ENCODE assay signal across 6 cellular contexts in the genomic region with DNA sequence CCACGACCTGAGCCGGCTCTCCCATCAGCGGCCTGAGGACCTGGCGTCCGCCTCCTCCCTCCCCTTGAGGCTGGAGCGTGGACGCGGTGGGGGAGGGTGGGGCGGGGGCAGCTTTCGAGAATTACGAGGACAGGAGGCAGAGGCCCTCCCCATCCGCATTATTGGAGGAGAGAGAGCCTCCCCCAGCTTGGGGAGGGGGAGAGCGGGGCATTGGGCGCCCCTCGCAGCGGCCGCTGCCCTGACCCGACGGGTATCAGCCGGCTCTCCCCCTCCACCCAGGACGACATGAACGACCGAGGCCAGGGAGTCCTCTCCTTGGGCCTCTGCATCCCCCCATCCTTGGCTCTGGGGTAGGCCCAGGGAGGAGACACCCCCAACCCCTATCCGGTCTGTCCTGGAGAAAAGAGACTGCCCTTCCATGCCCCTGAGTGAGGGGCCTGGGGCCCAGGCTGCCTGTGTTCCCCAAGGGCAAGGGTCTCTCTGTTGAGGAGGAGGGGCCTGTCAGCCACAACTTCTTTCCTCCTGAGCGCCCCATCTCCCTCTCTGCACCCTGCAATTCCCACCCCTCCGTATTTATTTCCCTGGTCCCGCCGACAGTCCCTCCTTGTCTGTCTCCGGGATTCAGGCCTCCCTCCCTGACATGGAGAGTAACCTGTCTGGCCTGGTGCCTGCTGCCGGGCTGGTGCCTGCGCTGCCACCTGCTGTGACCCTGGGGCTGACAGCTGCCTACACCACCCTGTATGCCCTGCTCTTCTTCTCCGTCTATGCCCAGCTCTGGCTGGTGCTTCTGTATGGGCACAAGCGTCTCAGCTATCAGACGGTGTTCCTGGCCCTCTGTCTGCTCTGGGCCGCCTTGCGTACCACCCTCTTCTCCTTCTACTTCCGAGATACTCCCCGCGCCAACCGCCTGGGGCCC.
DNase-seq lines count a peak whose midpoint lies in the region; ATAC-seq and TF ChIP-seq lines count a peak whose summit lies in the region.

No MANE protein-coding gene starts in this region.

- peak overlapping the region; percentile 98 for H3K27ac ChIP-seq in neutrophil

- in situ Hi-C loops in KBM-7 (cut with MboI; ENCODE audit: low pct_unique_long_range_greater_than_20kb, low sequenced_read_pairs) = no loop called here

- TF ChIP-seq POLR2A in NB4 (IDR thresholded peaks at IDR 0.05; ENCODE audit: extremely low read depth, insufficient read length) = no peak

- H3K36me3 ChIP-seq in neutrophil = peaks cover 7% of the 10 kb centered on the region

- H3K9me3 ChIP-seq in neutrophil = no peaks in the 10 kb centered on the region

- peaks cover 20 to 29% of the 10 kb centered on the region in 2 experiments for H3K4me1 ChIP-seq in neutrophil (ENCODE audit: control insufficient read depth in 1 of 2, insufficient read depth in 1 of 2, low read depth in 1 of 2, low read length in 1 of 2)

- peak; percentile 23 for DNase-seq in DMS 273 treated with DMSO at 0.1 percent for 48 hours (lab: John Stamatoyannopoulos, UW)
- peak; percentile 42 for DNase-seq in NB4 (ENCODE audit: low read depth)
- no peak for DNase-seq in cardiac fibroblast (ENCODE audit: low read depth in 2 of 2)
- no peak for DNase-seq in KBM-7

- H3K27me3 ChIP-seq in neutrophil = peaks cover 21% of the 10 kb centered on the region

- ATAC-seq in GM19463 (IDR thresholded peaks at IDR 0.05; ENCODE audit: unreplicated experiment) = no peak

- H3K4me3 ChIP-seq in NB4 (ENCODE audit: low read depth, low read length) = peak overlapping the region; percentile 42
- H3K4me3 ChIP-seq in cardiac fibroblast (replicated peaks in 1 of 2; ENCODE audit: low read depth in 2 of 2, low read length in 2 of 2) = peak overlapping the region; percentile 68 to 80
- H3K4me3 ChIP-seq in neutrophil (ENCODE audit: low read depth in 1 of 2, low read length in 1 of 2) = peak overlapping the region; percentile 86 to 93

- TF ChIP-seq CTCF in NB4 (IDR thresholded peaks at IDR 0.05; ENCODE audit: low read depth, low read length) (peak; percentile 15), cardiac fibroblast (IDR thresholded peaks at IDR 0.05; ENCODE audit: low read depth, low read length) (no peak), neutrophil (IDR thresholded peaks at IDR 0.05) (no peak)

Comparison
In these comparisons a context has a peak if more than half of its experiments do, and no peak if none do; other contexts are left out.
1. DNase-seq: peak in DMS 273 treated with DMSO at 0.1 percent for 48 hours (single experiment) and NB4 (single experiment); none in cardiac fibroblast (0 of 2) and KBM-7 (single experiment).
2. Peak in every context shown above with its lines, with median percentiles within 50 percentile points of each other: H3K4me3 ChIP-seq.